ENCODE assay signal across 15 cellular contexts in the genomic region with DNA sequence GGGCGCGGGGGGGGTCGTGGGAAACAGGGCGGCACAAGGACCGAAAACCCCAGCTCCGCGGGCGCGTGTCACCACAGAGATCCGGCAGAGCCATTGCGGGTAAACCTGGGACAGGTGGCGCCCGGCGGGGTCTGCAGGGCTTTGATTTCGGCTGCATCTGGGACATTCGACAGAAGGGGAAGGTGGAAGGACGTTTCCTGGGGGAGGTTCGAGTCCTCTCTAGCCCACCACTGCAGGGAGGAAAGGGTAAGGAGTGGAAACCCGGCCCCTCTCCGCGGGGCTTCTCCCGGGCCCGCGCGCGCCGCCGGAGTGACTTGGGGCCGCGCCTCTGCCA. TPM values are rescaled to one million over a fixed set of nuclear protein-coding genes. Genes with fewer than 3 reads are reported as not detected.
DNase-seq lines count a peak whose midpoint lies in the region; ATAC-seq and TF ChIP-seq lines count a peak whose summit lies in the region.
"Had no signal": no experiment of that assay in that cellular context is flagged by ENCODE, and none has a peak within 500 bp of the region (broad histone marks: within the 10 kb centered on the region; RNA-seq: fewer than 3 reads in every experiment).

No MANE protein-coding gene starts in this region.

- H3K23ac ChIP-seq in neuronal stem cell (ENCODE audit: low read depth, low read length, poor library complexity) = no peak overlapping the region

- WGBS in neuronal stem cell (ENCODE audit: extremely low coverage in 2 of 2, insufficient read length in 2 of 2, insufficient replicate concordance in 1 of 2), 2 donors = no CpG with 5 or more reads among the region's 30 CpGs

- no peak overlapping the region for H2BK15ac ChIP-seq in neuronal stem cell (ENCODE audit: low read length)

- H3K27ac ChIP-seq in coronary artery = no peak overlapping the region
- no peak overlapping the region for H3K27ac ChIP-seq in neuronal stem cell (replicated peaks; ENCODE audit: low read length)

- H2AFZ ChIP-seq in neuronal stem cell (ENCODE audit: low read length) = peak overlapping the region; percentile 76

- H3K9ac ChIP-seq in neuronal stem cell (ENCODE audit: low read depth, low read length, poor library complexity) = no peak overlapping the region

- H3K4me3 Mint-ChIP-seq in activated CD8-positive, alpha-beta memory T cell treated with anti-CD3 and anti-CD28 coated beads, Interleukin-2, amount 10 ng/mL, durations not matched to agents 7 days and 5 days = no peak overlapping the region

- H3K9me3 Mint-ChIP-seq in activated CD8-positive, alpha-beta memory T cell treated with anti-CD3 and anti-CD28 coated beads, Interleukin-2, amount 10 ng/mL, durations not matched to agents 7 days and 5 days (ENCODE audit: low read depth) = no peaks in the 10 kb centered on the region

- peak overlapping the region; percentile 38 for H2AK5ac ChIP-seq in neuronal stem cell (ENCODE audit: low read depth, low read length)

- peaks cover 86% of the 10 kb centered on the region for H3K27me3 Mint-ChIP-seq in activated CD8-positive, alpha-beta memory T cell treated with anti-CD3 and anti-CD28 coated beads, Interleukin-2, amount 10 ng/mL, durations not matched to agents 7 days and 5 days

- no peak for ATAC-seq in activated CD8-positive, alpha-beta memory T cell treated with anti-CD3 and anti-CD28 coated beads, Interleukin-2, amount 10 ng/mL, durations not matched to agents 7 days and 5 days
- ATAC-seq in HG02973 (IDR thresholded peaks at IDR 0.05; ENCODE audit: unreplicated experiment) = no peak
- ATAC-seq in GM21515 (IDR thresholded peaks at IDR 0.05; ENCODE audit: unreplicated experiment) = no peak
- ATAC-seq: naive thymus-derived CD4-positive, alpha-beta T cell had no signal

- no peak overlapping the region for H2BK120ac ChIP-seq in neuronal stem cell (ENCODE audit: low read depth, low read length)

- H4K91ac ChIP-seq in neuronal stem cell (ENCODE audit: low read depth, low read length, poor library complexity) = no peak overlapping the region

- no peak overlapping the region for H3K4ac ChIP-seq in neuronal stem cell (ENCODE audit: low read length)

- H3K4me3 ChIP-seq in coronary artery (peak overlapping the region; percentile 22), neuronal stem cell (ENCODE audit: low read length in 2 of 2) (no peak overlapping the region)

- no peak overlapping the region for H3K4me2 ChIP-seq in neuronal stem cell (ENCODE audit: insufficient read depth, low read length, poor library complexity, severe bottlenecking)

- TF ChIP-seq CTCF in GM10266 (IDR thresholded peaks at IDR 0.05; ENCODE audit: control insufficient read depth, insufficient read depth, low read depth, missing control alignments) (no peak), coronary artery (IDR thresholded peaks at IDR 0.05) (no peak)

- H3K36me3 ChIP-seq in neuronal stem cell (replicated peaks in 1 of 2; ENCODE audit: control insufficient read depth in 2 of 2, insufficient read depth in 2 of 2, low read length in 2 of 2) = no peaks in the 10 kb centered on the region

- H3K79me1 ChIP-seq in neuronal stem cell (ENCODE audit: low read depth, low read length) = no peaks in the 10 kb centered on the region

- CTCF ChIA-PET in activated CD8-positive, alpha-beta memory T cell treated with anti-CD3 and anti-CD28 coated beads, Interleukin-2, amount 10 ng/mL, durations not matched to agents 7 days and 5 days (lab: Charles Lee) = no interaction called here

- H3K27me3 ChIP-seq in neuronal stem cell (ENCODE audit: control insufficient read depth in 3 of 3, insufficient read depth in 3 of 3, low read depth in 1 of 3, low read length in 3 of 3) = peaks cover 27 to 95% (median 88%) of the 10 kb centered on the region in 3 experiments

- no peak overlapping the region for H3K14ac ChIP-seq in neuronal stem cell (ENCODE audit: low read length)

- peak; percentile 35 for DNase-seq in 8988T
- DNase-seq in GM10266 (ENCODE audit: extremely low spot score) = peak; percentile 16
- DNase-seq in coronary artery (ENCODE audit: low spot score) = no peak
- DNase-seq in neuronal stem cell (ENCODE audit: low spot score) = no peak
- no peak for DNase-seq in DMS79 (lab: John Stamatoyannopoulos, UW)
- no peak for DNase-seq in activated CD8-positive, alpha-beta memory T cell treated with anti-CD3 and anti-CD28 coated beads, Interleukin-2, amount 10 ng/mL, durations not matched to agents 7 days and 5 days
- DNase-seq: activated CD4-positive, alpha-beta T cell treated with anti-CD3 and anti-CD28 coated beads, Interleukin-2, amount 50 U/mL, for 4 hours; AML-193; effector CD8-positive, alpha-beta T cell; naive thymus-derived CD4-positive, alpha-beta T cell; NCI-H1092; NCI-H82; stimulated activated CD4-positive, alpha-beta T cell treated with anti-CD3 and anti-CD28 coated beads, Interleukin-1b, Interleukin-23, amount 100 ng/mL, for 48 hours had no signal

- H2BK12ac ChIP-seq in neuronal stem cell (ENCODE audit: low read length) = no peak overlapping the region

- no peak overlapping the region for H4K8ac ChIP-seq in neuronal stem cell (ENCODE audit: low read depth, low read length)

- peaks cover 11% of the 10 kb centered on the region for H3K4me1 Mint-ChIP-seq in activated CD8-positive, alpha-beta memory T cell treated with anti-CD3 and anti-CD28 coated beads, Interleukin-2, amount 10 ng/mL, durations not matched to agents 7 days and 5 days

- H3K9me3 ChIP-seq in neuronal stem cell (replicated peaks in 1 of 2; ENCODE audit: control insufficient read depth in 2 of 2, insufficient read depth in 1 of 2, low read depth in 1 of 2, low read length in 2 of 2) = peaks cover 0 to 2% of the 10 kb centered on the region in 2 donors

- H3K4me1 ChIP-seq in neuronal stem cell (ENCODE audit: control insufficient read depth in 2 of 2, insufficient read depth in 1 of 2, low read depth in 1 of 2, low read length in 2 of 2) = peaks cover 10 to 13% of the 10 kb centered on the region in 2 donors

- no peak overlapping the region for H3K18ac ChIP-seq in neuronal stem cell (ENCODE audit: low read length)

- no peaks in the 10 kb centered on the region for H3K36me3 Mint-ChIP-seq in activated CD8-positive, alpha-beta memory T cell treated with anti-CD3 and anti-CD28 coated beads, Interleukin-2, amount 10 ng/mL, durations not matched to agents 7 days and 5 days
- H3K36me3 Mint-ChIP-seq: naive thymus-derived CD4-positive, alpha-beta T cell had no signal

- H3K27ac Mint-ChIP-seq in activated CD8-positive, alpha-beta memory T cell treated with anti-CD3 and anti-CD28 coated beads, Interleukin-2, amount 10 ng/mL, durations not matched to agents 7 days and 5 days = no peak overlapping the region
- H3K27ac Mint-ChIP-seq: naive thymus-derived CD4-positive, alpha-beta T cell had no signal

- no peak overlapping the region for H2BK5ac ChIP-seq in neuronal stem cell (ENCODE audit: low read length)

RNA-seq across cellular contexts. Expression of a gene that starts 7.6 kb away (rescaled TPM):
- 0.01 TPM for polyA plus RNA-seq in neuronal stem cell (2013, experiment 1 of 2)
- not detected for polyA plus RNA-seq in neuronal stem cell (2013, experiment 2 of 2)
- not detected for total RNA-seq in activated CD8-positive, alpha-beta memory T cell treated with anti-CD3 and anti-CD28 coated beads, Interleukin-2, amount 10 ng/mL, durations not matched to agents 7 days and 5 days
- total RNA-seq: naive thymus-derived CD4-positive, alpha-beta T cell had no signal
- polyA plus RNA-seq: naive thymus-derived CD4-positive, alpha-beta T cell had no signal

Comparison
In these comparisons a context has a peak if more than half of its experiments do, and no peak if none do; other contexts are left out.
1. DNase-seq: peak in 8988T (single experiment) and GM10266 (single experiment); none in coronary artery (single experiment), neuronal stem cell (single experiment), DMS79 (single experiment) and activated CD8-positive, alpha-beta memory T cell treated with anti-CD3 and anti-CD28 coated beads, Interleukin-2, amount 10 ng/mL, durations not matched to agents 7 days and 5 days (single experiment).